8 cellular contexts compared by ENCODE assay signal in the genomic region with DNA sequence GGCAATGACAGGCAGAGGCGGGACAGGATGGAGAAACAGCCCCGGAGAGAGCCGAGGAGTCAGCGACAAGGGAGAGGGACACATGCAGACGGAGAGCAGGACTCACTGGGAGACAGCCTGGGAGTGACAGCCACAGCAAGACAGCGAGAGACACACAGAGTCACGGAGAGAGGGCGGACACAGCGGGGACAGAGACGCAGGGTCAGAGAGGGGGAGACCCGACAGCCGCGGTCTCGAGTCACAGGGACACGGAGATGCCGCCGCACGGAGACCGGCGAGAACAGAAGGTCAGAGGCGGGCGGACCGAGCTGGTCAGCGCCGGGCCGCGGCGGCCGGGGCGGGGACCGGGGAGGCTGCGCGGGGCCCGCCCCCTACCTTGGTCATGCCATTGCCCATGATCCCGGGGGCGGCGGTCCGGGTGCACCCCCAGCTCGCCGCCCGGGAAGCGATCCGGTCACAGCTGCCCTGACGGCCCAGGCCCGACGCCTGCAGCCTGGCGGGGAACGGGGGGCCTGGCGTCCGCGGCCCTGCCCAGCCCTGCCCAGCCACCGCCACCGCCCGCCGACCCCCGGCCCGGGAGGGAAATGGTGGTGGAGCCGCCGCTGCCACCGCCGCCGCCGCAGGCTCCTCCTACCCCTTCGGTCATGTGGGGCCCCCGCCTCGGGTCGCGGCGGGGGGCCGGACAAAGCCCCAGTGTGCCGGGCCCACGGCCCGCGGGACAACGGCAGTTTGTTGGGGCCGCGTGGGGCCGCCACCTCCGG. TPM values are rescaled to one million over a fixed set of nuclear protein-coding genes. Genes with fewer than 3 reads are reported as not detected.
DNase-seq lines count a peak whose midpoint lies in the region; ATAC-seq, FAIRE-seq and TF ChIP-seq lines count a peak whose summit lies in the region.

A gene with protein sequence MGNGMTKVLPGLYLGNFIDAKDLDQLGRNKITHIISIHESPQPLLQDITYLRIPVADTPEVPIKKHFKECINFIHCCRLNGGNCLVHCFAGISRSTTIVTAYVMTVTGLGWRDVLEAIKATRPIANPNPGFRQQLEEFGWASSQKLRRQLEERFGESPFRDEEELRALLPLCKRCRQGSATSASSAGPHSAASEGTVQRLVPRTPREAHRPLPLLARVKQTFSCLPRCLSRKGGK (minus strand): TSS at position 586 of the 761 bp plus-strand sequence. CDS start 190 bp downstream, at position 396.
A gene with protein sequence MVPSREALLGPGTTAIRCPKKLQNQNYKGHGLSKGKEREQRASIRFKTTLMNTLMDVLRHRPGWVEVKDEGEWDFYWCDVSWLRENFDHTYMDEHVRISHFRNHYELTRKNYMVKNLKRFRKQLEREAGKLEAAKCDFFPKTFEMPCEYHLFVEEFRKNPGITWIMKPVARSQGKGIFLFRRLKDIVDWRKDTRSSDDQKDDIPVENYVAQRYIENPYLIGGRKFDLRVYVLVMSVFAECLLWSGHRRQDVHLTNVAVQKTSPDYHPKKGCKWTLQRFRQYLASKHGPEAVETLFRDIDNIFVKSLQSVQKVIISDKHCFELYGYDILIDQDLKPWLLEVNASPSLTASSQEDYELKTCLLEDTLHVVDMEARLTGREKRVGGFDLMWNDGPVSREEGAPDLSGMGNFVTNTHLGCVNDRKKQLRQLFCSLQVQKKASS (plus strand): TSS at position 693 of the 761 bp plus-strand sequence. CDS start 493 bp downstream, outside the sequence.

- H3K27me3 Mint-ChIP-seq in activated CD8-positive, alpha-beta T cell treated with anti-CD3 and anti-CD28 coated beads for 36 hours, result peaks cover 31% of the 10 kb centered on the region
- H3K27me3 Mint-ChIP-seq in neural crest cell (ENCODE audit: low read depth), result peaks cover 2% of the 10 kb centered on the region

- H3K4me3 Mint-ChIP-seq in activated CD8-positive, alpha-beta T cell treated with anti-CD3 and anti-CD28 coated beads for 36 hours, result peak within 1 kb of the TSS; percentile 69
- H3K4me3 Mint-ChIP-seq in neural crest cell, result peak within 1 kb of the TSS; percentile 97

- TF ChIP-seq CTCF in activated CD8-positive, alpha-beta T cell treated with anti-CD3 and anti-CD28 coated beads for 36 hours (IDR thresholded peaks at IDR 0.05), result no peak
- no peak for TF ChIP-seq CTCF in neural crest cell (conservative IDR thresholded peaks at IDR 0.05)

- no peaks in the 10 kb centered on the region for H3K36me3 Mint-ChIP-seq in activated CD8-positive, alpha-beta T cell treated with anti-CD3 and anti-CD28 coated beads for 36 hours (ENCODE audit: low read depth)
- H3K36me3 Mint-ChIP-seq in neural crest cell (ENCODE audit: low read depth), result no peaks in the 10 kb centered on the region

- H3K27ac Mint-ChIP-seq in activated CD8-positive, alpha-beta T cell treated with anti-CD3 and anti-CD28 coated beads for 36 hours, result no peak within 1 kb of the TSS
- H3K27ac Mint-ChIP-seq in neural crest cell (ENCODE audit: unreplicated experiment), result peak within 1 kb of the TSS; percentile 96

- no peaks in the 10 kb centered on the region for H3K9me3 Mint-ChIP-seq in activated CD8-positive, alpha-beta T cell treated with anti-CD3 and anti-CD28 coated beads for 36 hours
- H3K9me3 Mint-ChIP-seq in neural crest cell, result no peaks in the 10 kb centered on the region

- DNase-seq in AG08395 (ENCODE audit: low spot score), result peak; percentile 31
- DNase-seq in activated CD8-positive, alpha-beta T cell treated with anti-CD3 and anti-CD28 coated beads for 36 hours, result no peak
- DNase-seq in frontal cortex (ENCODE audit: low spot score in 2 of 2), result peak; percentile 84 to 89
- DNase-seq in neural crest cell (ENCODE audit: low read depth, low spot score), result peak; percentile 65

- peaks cover 8% of the 10 kb centered on the region for H3K4me1 Mint-ChIP-seq in activated CD8-positive, alpha-beta T cell treated with anti-CD3 and anti-CD28 coated beads for 36 hours (ENCODE audit: low read depth)
- peaks cover 25% of the 10 kb centered on the region for H3K4me1 Mint-ChIP-seq in neural crest cell

- ATAC-seq in activated CD8-positive, alpha-beta T cell treated with anti-CD3 and anti-CD28 coated beads for 36 hours, result peak; percentile 57
- ATAC-seq in HG03571 (IDR thresholded peaks at IDR 0.05; ENCODE audit: unreplicated experiment) (no peak), HG02759 (IDR thresholded peaks at IDR 0.05; ENCODE audit: unreplicated experiment) (no peak), GM21447 (IDR thresholded peaks at IDR 0.05; ENCODE audit: unreplicated experiment) (no peak)

- TF ChIP-seq POLR2A in GM19193 (IDR thresholded peaks at IDR 0.05; ENCODE audit: extremely low read depth, insufficient read depth, insufficient read length), result peak; percentile 3

- intact Hi-C loops in activated CD8-positive, alpha-beta T cell treated with anti-CD3 and anti-CD28 coated beads for 36 hours (cut with micrococcal nuclease), result no loop called here

- no peak for FAIRE-seq in frontal cortex (lab: Jason Lieb, UNC)

- CTCF ChIA-PET in activated CD8-positive, alpha-beta T cell treated with anti-CD3 and anti-CD28 coated beads for 36 hours (lab: Charles Lee), result interaction anchor here (1.2 to 2.3 kb wide), 2 partner anchors 17 to 81 kb away, joined by 5 to 12 read pairs; a partner anchor contains a TSS

- POLR2A ChIA-PET in activated CD8-positive, alpha-beta T cell treated with anti-CD3 and anti-CD28 coated beads for 36 hours (lab: Charles Lee), result interaction anchor here (0.6 to 1.1 kb wide), 2 partner anchors 9 to 149 kb away, joined by 3 to 4 read pairs; no protein-coding TSS in a partner anchor

RNA-seq across cellular contexts. Expression of the first gene that starts in this region (rescaled TPM):
- not detected for total RNA-seq in activated CD8-positive, alpha-beta T cell treated with anti-CD3 and anti-CD28 coated beads for 36 hours
- total RNA-seq in frontal cortex, result 9.8 TPM
- total RNA-seq in neural crest cell, result 13.5 and 13.7 TPM in 2 replicates

RNA-seq across cellular contexts. Expression of the second gene that starts in this region (rescaled TPM):
- total RNA-seq in activated CD8-positive, alpha-beta T cell treated with anti-CD3 and anti-CD28 coated beads for 36 hours, result not detected
- total RNA-seq in frontal cortex (1.2 TPM), neural crest cell (2.9 and 3.3 TPM in 2 replicates)

Comparison
In these comparisons a context has a peak if more than half of its experiments do, and no peak if none do; other contexts are left out.
1. RNA of the first gene that starts in this region (total RNA-seq): 13.5 to 13.7 TPM in neural crest cell and 9.8 TPM in frontal cortex (single experiment); not detected in activated CD8-positive, alpha-beta T cell treated with anti-CD3 and anti-CD28 coated beads for 36 hours; every median in the first group is over 10 times any median in the second.
2. Peak in ATAC-seq in activated CD8-positive, alpha-beta T cell treated with anti-CD3 and anti-CD28 coated beads for 36 hours; RNA of the genes that start here not detected or under 1 TPM.